ENCODE assay signal across 19 cellular contexts in the genomic region with DNA sequence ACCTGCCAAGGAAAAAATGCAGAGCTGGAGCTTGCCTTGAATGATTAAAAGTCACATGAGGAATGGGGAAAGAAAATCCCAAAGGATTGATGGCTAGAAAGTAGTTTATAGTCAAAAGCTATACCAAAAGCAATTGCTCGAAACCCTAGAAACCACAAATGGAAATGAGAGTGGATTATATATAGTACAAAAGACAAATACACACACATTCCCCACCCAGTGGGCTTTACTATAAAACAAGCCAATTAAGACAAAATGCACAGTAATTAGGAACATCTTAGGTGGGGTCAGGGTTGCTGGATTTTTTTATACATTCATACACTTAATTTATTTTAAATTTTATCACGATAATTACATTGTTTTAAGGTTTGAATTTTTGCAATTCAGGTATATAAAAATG.
"Had no signal": no experiment of that assay in that cellular context is flagged by ENCODE, and none has a peak within 500 bp of the region (broad histone marks: within the 10 kb centered on the region; RNA-seq: fewer than 3 reads in every experiment).

No MANE protein-coding gene starts in this region.

- H3K9me3 ChIP-seq: adrenal gland had no signal

- H3K27me3 ChIP-seq: adrenal gland had no signal

- H2AFZ ChIP-seq: PC-9 had no signal

- H3K27ac ChIP-seq: adrenal gland, PC-9, SK-N-MC, VCaP had no signal

- ATAC-seq: activated CD4-positive, alpha-beta T cell treated with anti-CD3 and anti-CD28 coated beads for 36 hours; activated CD8-positive, alpha-beta T cell treated with anti-CD3 and anti-CD28 coated beads for 36 hours had no signal

- DNase-seq: activated CD4-positive, alpha-beta T cell treated with anti-CD3 and anti-CD28 coated beads for 36 hours; activated CD4-positive, CD25-positive, alpha-beta regulatory T cell; activated CD8-positive, alpha-beta memory T cell treated with anti-CD3 and anti-CD28 coated beads, Interleukin-2, amount 50 U/mL, for 4 hours; activated CD8-positive, alpha-beta T cell treated with anti-CD3 and anti-CD28 coated beads for 36 hours; activated naive CD4-positive, alpha-beta T cell treated with anti-CD3 and anti-CD28 coated beads, Interleukin-2, amount 50 U/mL, for 16 hours; activated naive CD8-positive, alpha-beta T cell treated with anti-CD3 and anti-CD28 coated beads, Interleukin-2, amount 10 ng/mL, durations not matched to agents 7 days and 5 days; activated T-cell treated with anti-CD3 and anti-CD28 coated beads, Interleukin-2, amount 50 U/mL, for 1 hour; adrenal gland; anterior cingulate cortex; cerebellar nuclear complex; IMR-90; Kasumi-1; KBM-7; NCI-H82; PC-9; T-helper 1 cell had no signal

- H3K4me2 ChIP-seq: PC-9 had no signal

- FAIRE-seq: colon had no signal

- H3K36me3 ChIP-seq: adrenal gland had no signal

- H3K4me3 ChIP-seq: adrenal gland, PC-9, SK-N-MC had no signal
